In genomic region chr1:25694591-25695007, GRCh38 we compare ENCODE assay signal across 10 cellular contexts.
DNase-seq lines count a peak whose midpoint lies in the region; ATAC-seq, FAIRE-seq and TF ChIP-seq lines count a peak whose summit lies in the region.
"Had no signal": no experiment of that assay in that cellular context is flagged by ENCODE, and none has a peak within 500 bp of the region (broad histone marks: within the 10 kb centered on the region; RNA-seq: fewer than 3 reads in every experiment).

No MANE protein-coding gene starts in this region.

- TF ChIP-seq EP300 in A549 (IDR thresholded peaks at IDR 0.05): no peak

- H3K4me3 ChIP-seq in A549 (no peak overlapping the region), adrenal gland (no peak overlapping the region), osteoblast (ENCODE audit: insufficient read depth, low read length) (peak overlapping the region; percentile 7)

- no peaks in the 10 kb centered on the region for H3K9me3 ChIP-seq in A549
- H3K9me3 ChIP-seq in adrenal gland (replicated peaks in 1 of 3): no peaks in the 10 kb centered on the region
- no peaks in the 10 kb centered on the region for H3K9me3 ChIP-seq in osteoblast (ENCODE audit: low read depth, low read length)

- no peak for FAIRE-seq in A549 (lab: Jason Lieb, UNC)
- FAIRE-seq in urothelium cell line (lab: Jason Lieb, UNC): no peak

- WGBS in A549 (ENCODE audit: missing lambda C conversion rate): 84% methylated on average over 4 of the region's 4 CpGs
- 24 to 32% (median 29%) methylated on average over 4 of the region's 4 CpGs for WGBS in adrenal gland, 4 donors

- H3K4me1 ChIP-seq in A549 (peaks cover 24% of the 10 kb centered on the region), adrenal gland (replicated peaks in 1 of 2) (peaks cover 29 to 66% of the 10 kb centered on the region in 2 donors), osteoblast (ENCODE audit: insufficient read depth, low read length) (peaks cover 36% of the 10 kb centered on the region)

- TF ChIP-seq RAD21 in A549 (conservative IDR thresholded peaks at IDR 0.05 in 1 of 2, IDR thresholded peaks at IDR 0.05 in 1 of 2): no peak

- H3K27me3 ChIP-seq in adrenal gland: no peaks in the 10 kb centered on the region
- H3K27me3 ChIP-seq in osteoblast (ENCODE audit: insufficient read depth, low read length): peaks cover 9% of the 10 kb centered on the region

- H3K36me3 ChIP-seq in adrenal gland (replicated peaks in 1 of 2) (no peaks in the 10 kb centered on the region), osteoblast (ENCODE audit: insufficient read depth, low read length) (no peaks in the 10 kb centered on the region)

- no peak for TF ChIP-seq POLR2A in A549 (IDR thresholded peaks at IDR 0.05; ENCODE audit: low read length)
- no peak for TF ChIP-seq POLR2A in adrenal gland (IDR thresholded peaks at IDR 0.05)

- ATAC-seq in A549 (no peak), Right ventricle myocardium inferior (peak; percentile 12)
- no peak for ATAC-seq in activated naive CD4-positive, alpha-beta T cell treated with anti-CD3 and anti-CD28 coated beads, Interleukin-2, amount 50 U/mL, for 72 hours

- DNase-seq in A549 (ENCODE audit: low read depth in 1 of 2, low spot score in 1 of 2): no peak
- DNase-seq in adrenal gland: no peak
- no peak for DNase-seq in Right ventricle myocardium inferior (ENCODE audit: missing footprints)
- no peak for DNase-seq in osteoblast (ENCODE audit: insufficient read length, low spot score, missing footprints)
- no peak for DNase-seq in dedifferentiated amniotic fluid mesenchymal stem cell (ENCODE audit: extremely low spot score)
- no peak for DNase-seq in urothelium cell line (ENCODE audit: low spot score)
- DNase-seq in AG08395 (ENCODE audit: low spot score): no peak
- DNase-seq in activated naive CD4-positive, alpha-beta T cell treated with anti-CD3 and anti-CD28 coated beads, Interleukin-2, amount 50 U/mL, for 72 hours (ENCODE audit: low spot score in 2 of 2): no peak
- DNase-seq: activated naive CD8-positive, alpha-beta T cell treated with anti-CD3 and anti-CD28 coated beads for 36 hours had no signal

- H3K9me3 Mint-ChIP-seq in activated naive CD4-positive, alpha-beta T cell treated with anti-CD3 and anti-CD28 coated beads, Interleukin-2, amount 50 U/mL, for 72 hours: no peaks in the 10 kb centered on the region
- H3K9me3 Mint-ChIP-seq: activated naive CD8-positive, alpha-beta T cell treated with anti-CD3 and anti-CD28 coated beads for 36 hours had no signal

- H3K27ac ChIP-seq in A549 (peak overlapping the region; percentile 38 to 81; a peak in 2 of 6 replicates), adrenal gland (peak overlapping the region; percentile 78 to 96 (median 95)), osteoblast (ENCODE audit: low read depth, low read length) (peak overlapping the region; percentile 81)

- H3K79me2 ChIP-seq in osteoblast (ENCODE audit: insufficient read depth, low read length): no peaks in the 10 kb centered on the region

- no peak for TF ChIP-seq CTCF in A549 (IDR thresholded peaks at IDR 0.05)
- peak in 2 of 6 experiments; percentile 25 to 41 for TF ChIP-seq CTCF in adrenal gland (IDR thresholded peaks at IDR 0.05)
- TF ChIP-seq CTCF in osteoblast (IDR thresholded peaks at IDR 0.05; ENCODE audit: extremely low read depth, low read depth, low read length): no peak

- no peaks in the 10 kb centered on the region for H3K36me3 Mint-ChIP-seq in activated naive CD4-positive, alpha-beta T cell treated with anti-CD3 and anti-CD28 coated beads, Interleukin-2, amount 50 U/mL, for 72 hours
- H3K36me3 Mint-ChIP-seq: activated naive CD8-positive, alpha-beta T cell treated with anti-CD3 and anti-CD28 coated beads for 36 hours had no signal

- intact Hi-C loops in adrenal gland (cut with DNase I): loop anchor here in 1 of 2 donors (5.0 kb wide), 1 partner anchor 77 kb away; the partner anchor contains the start of gene MAN1C1
- intact Hi-C loops in Right ventricle myocardium inferior (cut with DNase I): loop anchor here (1.0 to 5.0 kb wide), 4 partner anchors 37 to 103 kb away; partner anchors contain the start of gene MAN1C1

- H3K4me2 ChIP-seq in A549 (peak overlapping the region; percentile 49), osteoblast (ENCODE audit: insufficient read depth, low read length) (peak overlapping the region; percentile 67)

- POLR2A ChIA-PET in A549 (lab: Yijun Ruan, JAX): interaction anchor here (1.1 kb wide), 1 partner anchor 447 kb away, joined by 3 read pairs; the partner anchor contains the start of gene RSRP1

- H4K20me1 ChIP-seq in osteoblast (ENCODE audit: insufficient read depth, low read length): no peaks in the 10 kb centered on the region

- CTCF ChIA-PET in A549 (lab: Yijun Ruan, JAX): interaction anchor here (0.7 to 1.9 kb wide), 5 partner anchors 9 to 86 kb away, joined by 3 to 5 read pairs (median 4); no protein-coding TSS in a partner anchor

- H2AFZ ChIP-seq in osteoblast (ENCODE audit: low read length): no peak overlapping the region

- H3K27ac Mint-ChIP-seq in activated naive CD4-positive, alpha-beta T cell treated with anti-CD3 and anti-CD28 coated beads, Interleukin-2, amount 50 U/mL, for 72 hours: peak overlapping the region in 1 of 2 donors; percentile 62
- H3K27ac Mint-ChIP-seq: activated naive CD8-positive, alpha-beta T cell treated with anti-CD3 and anti-CD28 coated beads for 36 hours; B cell had no signal

TF ChIP-seq in A549, 52 proteins besides CTCF, POLR2A, EP300 and RAD21:
- TF ChIP-seq, protein P1, sequence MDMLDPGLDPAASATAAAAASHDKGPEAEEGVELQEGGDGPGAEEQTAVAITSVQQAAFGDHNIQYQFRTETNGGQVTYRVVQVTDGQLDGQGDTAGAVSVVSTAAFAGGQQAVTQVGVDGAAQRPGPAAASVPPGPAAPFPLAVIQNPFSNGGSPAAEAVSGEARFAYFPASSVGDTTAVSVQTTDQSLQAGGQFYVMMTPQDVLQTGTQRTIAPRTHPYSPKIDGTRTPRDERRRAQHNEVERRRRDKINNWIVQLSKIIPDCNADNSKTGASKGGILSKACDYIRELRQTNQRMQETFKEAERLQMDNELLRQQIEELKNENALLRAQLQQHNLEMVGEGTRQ (IDR thresholded peaks at IDR 0.05): no peak
- TF ChIP-seq ZC3H11A (IDR thresholded peaks at IDR 0.05) (no peak), MAFK (IDR thresholded peaks at IDR 0.05; ENCODE audit: partially characterized antibody) (no peak), FOSB (CRISPR knock-in tag; IDR thresholded peaks at IDR 0.05) (no peak), RNF2 (IDR thresholded peaks at IDR 0.05; ENCODE audit: borderline replicate concordance, low read depth) (no peak), EHMT2 (IDR thresholded peaks at IDR 0.05; ENCODE audit: low read depth) (no peak), EHF (CRISPR knock-in tag; IDR thresholded peaks at IDR 0.05) (no peak)
